17 cellular contexts compared by ENCODE assay signal in genomic region chr12:3755898-3756297, GRCh38.
"Had no signal": no experiment of that assay in that cellular context is flagged by ENCODE, and none has a peak within 500 bp of the region (broad histone marks: within the 10 kb centered on the region; RNA-seq: fewer than 3 reads in every experiment).

No MANE protein-coding gene starts in this region.

- H3K27ac ChIP-seq: ascending aorta, cardiac muscle cell, coronary artery, neural progenitor cell, SK-N-MC had no signal

- H3K27me3 Mint-ChIP-seq: activated B cell treated with CpG ODN at 0.5 μM for 24 hours; activated CD4-positive, alpha-beta T cell treated with anti-CD3 and anti-CD28 coated beads, Interleukin-2, amount 10 ng/mL, durations not matched to agents 7 days and 5 days; activated naive CD8-positive, alpha-beta T cell treated with anti-CD3 and anti-CD28 coated beads, Interleukin-2, amount 50 U/mL, for 24 hours had no signal

- FAIRE-seq: pancreas had no signal

- H3K4me3 Mint-ChIP-seq: activated B cell treated with CpG ODN at 0.5 μM for 24 hours; activated CD4-positive, alpha-beta T cell treated with anti-CD3 and anti-CD28 coated beads, Interleukin-2, amount 10 ng/mL, durations not matched to agents 7 days and 5 days; activated naive CD8-positive, alpha-beta T cell treated with anti-CD3 and anti-CD28 coated beads, Interleukin-2, amount 50 U/mL, for 24 hours; neural progenitor cell had no signal

- H3K4me1 ChIP-seq: ascending aorta had no signal

- H3K36me3 ChIP-seq: ascending aorta, cardiac muscle cell, neural progenitor cell, pancreas had no signal

- H3K27ac Mint-ChIP-seq: activated B cell treated with CpG ODN at 0.5 μM for 24 hours; activated naive CD8-positive, alpha-beta T cell treated with anti-CD3 and anti-CD28 coated beads, Interleukin-2, amount 50 U/mL, for 24 hours; neural progenitor cell had no signal

- DNase-seq: activated B cell treated with CpG ODN at 0.5 μM for 24 hours; activated CD4-positive, alpha-beta T cell treated with anti-CD3 and anti-CD28 coated beads, Interleukin-2, amount 10 ng/mL, durations not matched to agents 7 days and 5 days; activated naive CD8-positive, alpha-beta T cell treated with anti-CD3 and anti-CD28 coated beads, Interleukin-2, amount 50 U/mL, for 24 hours; activated T-cell treated with anti-CD3 and anti-CD28 coated beads, Interleukin-2, amount 50 U/mL, for 48 hours; effector CD8-positive, alpha-beta T cell; retina; stimulated activated CD4-positive, alpha-beta T cell treated with anti-CD3 and anti-CD28 coated beads, Interleukin-1b, Interleukin-23, amount 100 ng/mL, for 48 hours; stimulated activated naive CD4-positive, alpha-beta T cell; substantia nigra; trophoblast cell had no signal

- H3K9me3 Mint-ChIP-seq: activated naive CD8-positive, alpha-beta T cell treated with anti-CD3 and anti-CD28 coated beads, Interleukin-2, amount 50 U/mL, for 24 hours had no signal

- ATAC-seq: activated naive CD8-positive, alpha-beta T cell treated with anti-CD3 and anti-CD28 coated beads, Interleukin-2, amount 50 U/mL, for 24 hours had no signal

- H3K36me3 Mint-ChIP-seq: neural progenitor cell had no signal

- H3K27me3 ChIP-seq: ascending aorta, pancreas had no signal

- H3K9me3 ChIP-seq: ascending aorta, pancreas had no signal

- H3K4me3 ChIP-seq: ascending aorta, cardiac muscle cell, coronary artery, neural progenitor cell, pancreas, SK-N-MC, smooth muscle cell had no signal
